ENCODE assay signal across 17 cellular contexts in the genomic region with DNA sequence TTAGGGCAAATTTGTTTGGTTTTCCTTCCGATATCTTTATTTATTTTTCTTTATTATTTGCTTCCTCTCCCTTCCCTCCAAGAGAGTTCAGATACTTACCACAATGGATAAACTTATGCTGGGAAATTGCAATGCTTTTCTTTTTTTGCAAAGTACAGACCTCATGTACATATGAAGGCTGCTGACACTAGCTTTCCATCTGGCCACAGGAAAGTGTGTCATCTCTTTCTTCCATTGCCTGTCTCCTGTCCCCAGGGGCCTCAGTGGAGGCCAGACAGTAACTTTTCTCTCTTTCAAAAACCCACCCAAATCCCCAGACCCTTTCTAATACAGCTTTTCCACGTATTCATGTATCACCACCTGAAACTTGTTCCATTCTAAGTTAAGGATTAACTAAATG.
DNase-seq lines count a peak whose midpoint lies in the region; TF ChIP-seq lines count a peak whose summit lies in the region.
"Had no signal": no experiment of that assay in that cellular context is flagged by ENCODE, and none has a peak within 500 bp of the region (broad histone marks: within the 10 kb centered on the region; RNA-seq: fewer than 3 reads in every experiment).

No MANE protein-coding gene starts in this region.

- no peaks in the 10 kb centered on the region for H3K9me3 ChIP-seq in BLaER1

- no peaks in the 10 kb centered on the region for H3K36me3 ChIP-seq in BLaER1

- no peak for TF ChIP-seq CTCF in glutamatergic neuron (IDR thresholded peaks at IDR 0.05; ENCODE audit: partially characterized antibody, unreplicated experiment)

- H3K27ac Mint-ChIP-seq in glutamatergic neuron (ENCODE audit: unreplicated experiment) = peak overlapping the region; percentile 83
- H3K27ac Mint-ChIP-seq: B cell; CD8-positive, alpha-beta T cell had no signal

- H3K27me3 Mint-ChIP-seq in glutamatergic neuron (ENCODE audit: unreplicated experiment) = no peaks in the 10 kb centered on the region

- peak overlapping the region; percentile 30 for H3K4me3 Mint-ChIP-seq in glutamatergic neuron (ENCODE audit: unreplicated experiment)
- H3K4me3 Mint-ChIP-seq: B cell; CD8-positive, alpha-beta T cell had no signal

- no peaks in the 10 kb centered on the region; the same call in 1 of the 2 replicates for H4K20me1 ChIP-seq in BLaER1

- in situ Hi-C loops in SK-MEL-5 (cut with HindIII; ENCODE audit: low pct_unique_long_range_greater_than_20kb, low sequenced_read_pairs) = no loop called here

- H3K4me2 ChIP-seq in BLaER1 = peak overlapping the region; percentile 69

- no peak overlapping the region for H3K4me3 ChIP-seq in BLaER1
- H3K4me3 ChIP-seq: GM23248 had no signal

- DNase-seq in SK-MEL-5 (ENCODE audit: low read depth, low spot score) (peak; percentile 64), glutamatergic neuron (no peak), substantia nigra (lab: John Stamatoyannopoulos, UW) (no peak), kidney tubule cell (ENCODE audit: low spot score) (no peak), NCI-H2081 treated with DMSO at 0.1 percent for 48 hours (lab: John Stamatoyannopoulos, UW) (no peak)
- DNase-seq in stimulated activated CD4-positive, alpha-beta T cell treated with anti-CD3 and anti-CD28 coated beads, Interleukin-4, amount 100 ng/mL, for 24 hours = no peak
- DNase-seq: C1 segment of cervical spinal cord; CD8-positive, alpha-beta T cell; DMS53; DMS79 treated with DMSO at 0.1 percent for 48 hours; GF-D8; GM23248; H7; HCEC 1CT had no signal

- H3K4me1 Mint-ChIP-seq in glutamatergic neuron (ENCODE audit: low read depth, unreplicated experiment) = peaks cover 14% of the 10 kb centered on the region
- H3K4me1 Mint-ChIP-seq: B cell had no signal

- peaks cover 22% of the 10 kb centered on the region for H3K4me1 ChIP-seq in BLaER1

- no peaks in the 10 kb centered on the region for H3K27me3 ChIP-seq in BLaER1

- no peak overlapping the region for H3K9ac ChIP-seq in BLaER1
- H3K9ac ChIP-seq: GM23248 had no signal

- H3K36me3 Mint-ChIP-seq in glutamatergic neuron (ENCODE audit: unreplicated experiment) = no peaks in the 10 kb centered on the region
- H3K36me3 Mint-ChIP-seq: CD8-positive, alpha-beta T cell had no signal

- H3K27ac ChIP-seq in BLaER1 = no peak overlapping the region
- peak overlapping the region; percentile 8 for H3K27ac ChIP-seq in substantia nigra (ENCODE audit: low read depth, low read length, poor library complexity, severe bottlenecking)
- H3K27ac ChIP-seq: 22Rv1, GM23248 had no signal

- peaks cover 6% of the 10 kb centered on the region for H3K9me3 Mint-ChIP-seq in glutamatergic neuron (ENCODE audit: unreplicated experiment)
- H3K9me3 Mint-ChIP-seq: CD8-positive, alpha-beta T cell had no signal
